In the genomic region with DNA sequence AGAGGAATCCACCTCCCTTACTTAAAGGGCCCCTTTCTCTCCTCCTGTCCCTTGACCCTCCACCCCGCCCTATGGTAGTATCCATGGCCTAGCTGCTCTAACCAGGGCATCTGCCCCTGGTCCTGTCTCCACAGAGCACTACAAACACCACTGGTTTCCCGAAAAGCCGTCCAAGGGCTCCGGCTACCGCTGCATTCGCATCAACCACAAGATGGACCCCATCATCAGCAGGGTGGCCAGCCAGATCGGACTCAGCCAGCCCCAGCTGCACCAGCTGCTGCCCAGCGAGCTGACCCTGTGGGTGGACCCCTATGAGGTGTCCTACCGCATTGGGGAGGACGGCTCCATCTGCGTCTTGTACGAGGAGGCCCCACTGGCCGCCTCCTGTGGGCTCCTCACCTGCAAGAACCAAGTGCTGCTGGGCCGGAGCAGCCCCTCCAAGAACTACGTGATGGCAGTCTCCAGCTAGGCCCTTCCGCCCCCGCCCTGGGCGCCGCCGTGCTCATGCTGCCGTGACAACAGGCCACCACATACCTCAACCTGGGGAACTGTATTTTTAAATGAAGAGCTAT, we compare ENCODE assay signal across 7 cellular contexts. TPM values are rescaled to one million over a fixed set of nuclear protein-coding genes. Genes with fewer than 3 reads are reported as not detected.
DNase-seq lines count a peak whose midpoint lies in the region; ATAC-seq and TF ChIP-seq lines count a peak whose summit lies in the region.

No MANE protein-coding gene starts in this region.

- peaks cover 66% of the 10 kb centered on the region for H3K4me1 Mint-ChIP-seq in activated naive CD8-positive, alpha-beta T cell treated with anti-CD3 and anti-CD28 coated beads for 36 hours

- H3K9ac ChIP-seq in MM.1S (ENCODE audit: low read length), result peak overlapping the region; percentile 93

- peaks cover 26% of the 10 kb centered on the region for H3K36me3 ChIP-seq in MM.1S (replicated peaks; ENCODE audit: insufficient read depth, low read length)

- H3K9me3 ChIP-seq in MM.1S (replicated peaks; ENCODE audit: insufficient read depth, low read length) (no peaks in the 10 kb centered on the region), iPS-18c (ENCODE audit: control insufficient read depth, insufficient read depth, low read length) (no peaks in the 10 kb centered on the region)

- H3K36me3 Mint-ChIP-seq in activated naive CD8-positive, alpha-beta T cell treated with anti-CD3 and anti-CD28 coated beads for 36 hours, result peaks cover 47% of the 10 kb centered on the region

- TF ChIP-seq CTCF in MM.1S (IDR thresholded peaks at IDR 0.05; ENCODE audit: low read length), result no peak; the same call in 1 of the 2 replicates

- H3K27me3 Mint-ChIP-seq in activated naive CD8-positive, alpha-beta T cell treated with anti-CD3 and anti-CD28 coated beads for 36 hours, result no peaks in the 10 kb centered on the region

- H3K27ac Mint-ChIP-seq in activated naive CD8-positive, alpha-beta T cell treated with anti-CD3 and anti-CD28 coated beads for 36 hours, result peak overlapping the region; percentile 68

- no peak overlapping the region for H2AFZ ChIP-seq in MM.1S (ENCODE audit: low read length)

- H3K79me2 ChIP-seq in MM.1S (ENCODE audit: low read length), result peaks cover 74% of the 10 kb centered on the region

- peak overlapping the region; percentile 95 for H3K4me2 ChIP-seq in MM.1S (ENCODE audit: low read depth, low read length)

- no peaks in the 10 kb centered on the region for H3K9me3 Mint-ChIP-seq in activated naive CD8-positive, alpha-beta T cell treated with anti-CD3 and anti-CD28 coated beads for 36 hours

- no peak for ATAC-seq in HG02852 (IDR thresholded peaks at IDR 0.05; ENCODE audit: unreplicated experiment)

- peaks cover 44% of the 10 kb centered on the region for H4K20me1 ChIP-seq in MM.1S (ENCODE audit: insufficient read depth, low read length)

- peak overlapping the region; percentile 87 for H3K4me3 Mint-ChIP-seq in activated naive CD8-positive, alpha-beta T cell treated with anti-CD3 and anti-CD28 coated beads for 36 hours

- H3F3A ChIP-seq in MM.1S (ENCODE audit: insufficient read depth, low read length), result peaks cover 87% of the 10 kb centered on the region

- H3K9me2 ChIP-seq in MM.1S (replicated peaks; ENCODE audit: insufficient read depth, low read length), result no peaks in the 10 kb centered on the region

- no peaks in the 10 kb centered on the region for H3K27me3 ChIP-seq in MM.1S (replicated peaks; ENCODE audit: insufficient read depth, low read length)

- DNase-seq in MM.1S (peak; percentile 51), SW480 (ENCODE audit: low spot score) (no peak), NCI-H2107 treated with DMSO at 0.1 percent for 48 hours (lab: John Stamatoyannopoulos, UW; ENCODE audit: unreplicated experiment) (no peak)
- peak; percentile 63 for DNase-seq in activated naive CD8-positive, alpha-beta T cell treated with anti-CD3 and anti-CD28 coated beads for 36 hours
- DNase-seq in stimulated activated CD4-positive, alpha-beta T cell treated with anti-CD3 and anti-CD28 coated beads, Interleukin-4, amount 100 ng/mL, for 1 hour, result peak; percentile 64

- H3K4me3 ChIP-seq in MM.1S (ENCODE audit: low read length) (peak overlapping the region; percentile 89), iPS-18c (ENCODE audit: insufficient read depth, low read depth, low read length) (peak overlapping the region; percentile 16; the same call in 1 of the 2 replicates)

- H3K4me1 ChIP-seq in MM.1S (ENCODE audit: low read length), result peaks cover 46% of the 10 kb centered on the region

- H3K27ac ChIP-seq in MM.1S (ENCODE audit: low read length), result peak overlapping the region; percentile 83

RNA-seq across cellular contexts. Expression of a gene that starts 1.7 kb away (rescaled TPM):
- total RNA-seq in activated naive CD8-positive, alpha-beta T cell treated with anti-CD3 and anti-CD28 coated beads for 36 hours, result 10 to 100 TPM; 74.7 to 81.2 TPM

RNA-seq across cellular contexts. Expression of a gene that starts 43.9 kb away (rescaled TPM):
- total RNA-seq in activated naive CD8-positive, alpha-beta T cell treated with anti-CD3 and anti-CD28 coated beads for 36 hours, result 1 to 10 TPM; 3.2 to 3.3 TPM

Comparison
In these comparisons a context has a peak if more than half of its experiments do, and no peak if none do; other contexts are left out.
1. DNase-seq: peak in MM.1S (single experiment), activated naive CD8-positive, alpha-beta T cell treated with anti-CD3 and anti-CD28 coated beads for 36 hours (single experiment) and stimulated activated CD4-positive, alpha-beta T cell treated with anti-CD3 and anti-CD28 coated beads, Interleukin-4, amount 100 ng/mL, for 1 hour (single experiment); none in SW480 (single experiment) and NCI-H2107 treated with DMSO at 0.1 percent for 48 hours (single experiment).